8 cellular contexts compared by ENCODE assay signal in genomic region chr1:230084408-230085177, GRCh38. TPM values are rescaled to one million over a fixed set of nuclear protein-coding genes. Genes with fewer than 3 reads are reported as not detected.
DNase-seq lines count a peak whose midpoint lies in the region; ATAC-seq and TF ChIP-seq lines count a peak whose summit lies in the region.

No MANE protein-coding gene starts in this region.

- DNase-seq in Daoy (ENCODE audit: low read depth) (peak; percentile 99), Kasumi-1 (lab: John Stamatoyannopoulos, UW) (peak; percentile 40), fibroblast of mammary gland (ENCODE audit: low read depth) (peak; percentile 98), skeletal muscle cell (ENCODE audit: low read depth) (peak; percentile 95), HEK293T (ENCODE audit: extremely low spot score) (no peak)
- peak; percentile 81 for DNase-seq in activated CD8-positive, alpha-beta memory T cell treated with anti-CD3 and anti-CD28 coated beads for 24 hours

- POLR2A ChIA-PET in HEK293T (lab: Yijun Ruan, JAX): no interaction called here

- TF ChIP-seq CTCF in fibroblast of mammary gland (conservative IDR thresholded peaks at IDR 0.05; ENCODE audit: control insufficient read depth, insufficient read depth, low read depth, low read length): no peak

- ATAC-seq in GM19467 (IDR thresholded peaks at IDR 0.05; ENCODE audit: unreplicated experiment) (no peak), HG03565 (IDR thresholded peaks at IDR 0.05; ENCODE audit: unreplicated experiment) (no peak)

- CTCF ChIA-PET in HEK293T (lab: Yijun Ruan, JAX): no interaction called here

- H3K4me3 ChIP-seq in fibroblast of mammary gland (ENCODE audit: control insufficient read depth, low read depth, low read length) (no peak overlapping the region), skeletal muscle cell (ENCODE audit: low read depth, low read length) (no peak overlapping the region)

TF ChIP-seq in HEK293T, 16 proteins besides CTCF, POLR2A, EP300 and RAD21:
- TF ChIP-seq BHLHE40 (IDR thresholded peaks at IDR 0.05; ENCODE audit: borderline replicate concordance) (no peak), ARNT (IDR thresholded peaks at IDR 0.05) (no peak), CTBP1 (IDR thresholded peaks at IDR 0.05; ENCODE audit: borderline replicate concordance) (no peak)

RNA-seq across cellular contexts. Expression of gene GALNT2, which starts 17.6 kb away (rescaled TPM):
- 58.4 and 63.1 TPM in 2 replicates for total RNA-seq in Daoy (2014; rRNA removed; shearing (Covaris generic))
